21 cellular contexts compared by ENCODE assay signal in the genomic region with DNA sequence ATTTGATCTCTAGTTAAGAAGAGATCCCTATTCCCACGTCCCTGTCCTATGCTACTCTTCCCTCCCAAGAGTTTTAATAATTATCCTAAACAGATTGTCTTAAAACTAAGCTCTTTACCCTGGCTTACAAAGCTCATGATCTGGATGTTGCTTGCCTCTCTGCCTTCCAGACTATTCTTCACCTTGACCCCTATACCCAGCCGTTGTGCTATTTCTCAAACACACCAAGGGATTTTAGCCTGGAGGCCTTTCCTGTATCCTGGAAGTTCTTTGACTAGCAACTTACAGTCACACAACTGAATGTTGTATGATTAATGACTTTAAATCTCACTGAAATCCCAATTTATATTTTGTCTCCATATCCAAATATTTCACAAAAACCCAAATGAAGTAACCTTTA.
A peak's percentile ranks its signal among the peaks of the same experiment; 100 is the strongest.
DNase-seq lines count a peak whose midpoint lies in the region; ATAC-seq and TF ChIP-seq lines count a peak whose summit lies in the region.
"Had no signal": no experiment of that assay in that cellular context is flagged by ENCODE, and none has a peak within 500 bp of the region (broad histone marks: within the 10 kb centered on the region; RNA-seq: fewer than 3 reads in every experiment).

No MANE protein-coding gene starts in this region.

- 46% methylated on average over 2 of the region's 2 CpGs for WGBS in mammary epithelial cell (ENCODE audit: low coverage, missing lambda C conversion rate)
- WGBS in trophoblast cell (ENCODE audit: extremely low coverage, insufficient coverage, insufficient read length) = no CpG with 5 or more reads among the region's 2 CpGs

- no peak for TF ChIP-seq CTCF in mammary epithelial cell (conservative IDR thresholded peaks at IDR 0.05 in 1 of 2, IDR thresholded peaks at IDR 0.05 in 1 of 2; ENCODE audit: extremely low read depth in 1 of 2, insufficient read depth in 1 of 2, low read depth in 1 of 2, low read length in 2 of 2)
- no peak for TF ChIP-seq CTCF in GM10266 (IDR thresholded peaks at IDR 0.05; ENCODE audit: control insufficient read depth, insufficient read depth, low read depth, missing control alignments)

- H4K12ac ChIP-seq in trophoblast cell (ENCODE audit: low read depth, low read length) = no peak overlapping the region

- no peak overlapping the region for H4K8ac ChIP-seq in trophoblast cell (ENCODE audit: low read depth, low read length)

- no peak overlapping the region for H2AK5ac ChIP-seq in trophoblast cell (ENCODE audit: low read length)

- H3K14ac ChIP-seq in trophoblast cell (ENCODE audit: low read length) = no peak overlapping the region

- no peak for ATAC-seq in GM18867 (IDR thresholded peaks at IDR 0.05; ENCODE audit: unreplicated experiment)
- ATAC-seq: PC-3 had no signal

- no peaks in the 10 kb centered on the region for H4K20me1 ChIP-seq in mammary epithelial cell (ENCODE audit: insufficient read depth, low read length)
- H4K20me1 ChIP-seq: BLaER1 had no signal

- H3K36me3 ChIP-seq in mammary epithelial cell (ENCODE audit: insufficient read depth, low read length) = no peaks in the 10 kb centered on the region
- H3K36me3 ChIP-seq in trophoblast cell (ENCODE audit: control insufficient read depth in 1 of 2, insufficient read depth in 2 of 2, low read length in 2 of 2) = no peaks in the 10 kb centered on the region
- H3K36me3 ChIP-seq: BLaER1 had no signal

- H3K79me1 ChIP-seq in trophoblast cell (ENCODE audit: low read length) = no peaks in the 10 kb centered on the region

- H3K9me3 ChIP-seq in mammary epithelial cell (replicated peaks; ENCODE audit: insufficient read depth, low read length) = no peaks in the 10 kb centered on the region
- no peaks in the 10 kb centered on the region for H3K9me3 ChIP-seq in trophoblast cell (ENCODE audit: insufficient read depth, low read depth, low read length)
- H3K9me3 ChIP-seq: BLaER1, SK-N-SH had no signal

- H2AFZ ChIP-seq in mammary epithelial cell (ENCODE audit: low read depth, low read length) (no peak overlapping the region), trophoblast cell (ENCODE audit: insufficient read depth, low read length, poor library complexity) (no peak overlapping the region)

- CTCF ChIA-PET in mammary epithelial cell (lab: Charles Lee; ENCODE audit: low non-redundant PET) = no interaction called here

- no peak overlapping the region for H3K27ac ChIP-seq in mammary epithelial cell (ENCODE audit: insufficient read depth, low read depth, low read length)
- H3K27ac ChIP-seq in trophoblast cell (ENCODE audit: low read depth, low read length) = no peak overlapping the region
- H3K27ac ChIP-seq: BLaER1 had no signal

- H3K4me3 ChIP-seq in mammary epithelial cell (replicated peaks in 1 of 3; ENCODE audit: insufficient read depth in 1 of 3, low read depth in 2 of 3, low read length in 3 of 3) (no peak overlapping the region), trophoblast cell (ENCODE audit: low read depth, low read length) (no peak overlapping the region)
- H3K4me3 ChIP-seq: BLaER1 had no signal

- H4K91ac ChIP-seq in trophoblast cell (ENCODE audit: low read depth, low read length) = no peak overlapping the region

- H3K4me1 ChIP-seq in mammary epithelial cell (ENCODE audit: insufficient read depth, low read length) = peaks cover 9% of the 10 kb centered on the region
- peaks cover 3 to 5% of the 10 kb centered on the region in 2 experiments for H3K4me1 ChIP-seq in trophoblast cell (ENCODE audit: control insufficient read depth in 1 of 2, insufficient read depth in 2 of 2, low read length in 2 of 2)
- H3K4me1 ChIP-seq: BLaER1 had no signal

- H3K9ac ChIP-seq in mammary epithelial cell (ENCODE audit: insufficient read depth, low read length) (no peak overlapping the region), trophoblast cell (ENCODE audit: low read length) (no peak overlapping the region)
- H3K9ac ChIP-seq: BLaER1, SK-N-SH had no signal

- no peak overlapping the region for H3K18ac ChIP-seq in trophoblast cell (ENCODE audit: low read length)

- no peaks in the 10 kb centered on the region for H3K27me3 ChIP-seq in mammary epithelial cell (ENCODE audit: insufficient read depth, low read length)
- no peaks in the 10 kb centered on the region for H3K27me3 ChIP-seq in trophoblast cell (ENCODE audit: insufficient read depth, low read length)
- H3K27me3 ChIP-seq: BLaER1 had no signal

- dilution Hi-C loops in mammary epithelial cell (cut with HindIII; ENCODE audit: low sequenced_read_pairs) = no loop called here

- H3K79me2 ChIP-seq in mammary epithelial cell (ENCODE audit: insufficient read depth, low read length) (no peaks in the 10 kb centered on the region), trophoblast cell (ENCODE audit: control insufficient read depth, insufficient read depth, low read length, poor library complexity) (no peaks in the 10 kb centered on the region)

- DNase-seq in D341Med (ENCODE audit: low spot score) = peak; percentile 38
- peak; percentile 30 for DNase-seq in NCI-H226
- no peak for DNase-seq in mammary epithelial cell
- peak; percentile 31 to 67 for DNase-seq in trophoblast cell
- no peak for DNase-seq in GM10266 (ENCODE audit: extremely low spot score)
- DNase-seq in NK-92 treated with Interleukin-12 subunit alpha and Interleukin-12 subunit beta, amount 100 ng/mL, for 24 hours (lab: John Stamatoyannopoulos, UW) = no peak
- DNase-seq: CD4-positive, CD25-positive, alpha-beta regulatory T cell; H7; HFFc6; IMR-90; KG1; MM.1S; NCI-H1694 treated with DMSO at 0.1 percent for 48 hours; NCI-H2081; NCI-H2227 treated with DMSO at 0.1 percent for 48 hours; NCI-H510A; PC-3; SK-N-SH; SW 1271 had no signal

- H3K4me2 ChIP-seq in mammary epithelial cell (ENCODE audit: insufficient read depth, low read depth, low read length) (peak overlapping the region; percentile 23), trophoblast cell (ENCODE audit: low read length) (no peak overlapping the region)
- H3K4me2 ChIP-seq: BLaER1, SK-N-SH had no signal

- no peak overlapping the region for H2BK5ac ChIP-seq in trophoblast cell (ENCODE audit: low read depth, low read length, poor library complexity)

- intact Hi-C loops in mammary epithelial cell (cut with micrococcal nuclease) = no loop called here

- H2BK120ac ChIP-seq in trophoblast cell (ENCODE audit: insufficient read depth, low read length, poor library complexity) = no peak overlapping the region

- BruUV-seq in mammary epithelial cell (replicated peaks; lab: Mats Ljungman, UMichigan) = no TSS peak

- H2BK12ac ChIP-seq in trophoblast cell (ENCODE audit: low read length) = no peak overlapping the region

- H3K4ac ChIP-seq in trophoblast cell (ENCODE audit: low read depth, low read length) = no peak overlapping the region

- in situ Hi-C loops in mammary epithelial cell (cut with MboI; ENCODE audit: low sequenced_read_pairs in 2 of 2) = no loop called here

- H3K23ac ChIP-seq in trophoblast cell (ENCODE audit: low read length) = no peak overlapping the region

Comparison
In these comparisons a context has a peak if more than half of its experiments do, and no peak if none do; other contexts are left out.
1. DNase-seq: peak in D341Med (single experiment), NCI-H226 (single experiment) and trophoblast cell (2 of 2); none in mammary epithelial cell (single experiment), GM10266 (single experiment) and NK-92 treated with Interleukin-12 subunit alpha and Interleukin-12 subunit beta, amount 100 ng/mL, for 24 hours (single experiment).